ENCODE assay signal across 1 cellular context in the genomic region with DNA sequence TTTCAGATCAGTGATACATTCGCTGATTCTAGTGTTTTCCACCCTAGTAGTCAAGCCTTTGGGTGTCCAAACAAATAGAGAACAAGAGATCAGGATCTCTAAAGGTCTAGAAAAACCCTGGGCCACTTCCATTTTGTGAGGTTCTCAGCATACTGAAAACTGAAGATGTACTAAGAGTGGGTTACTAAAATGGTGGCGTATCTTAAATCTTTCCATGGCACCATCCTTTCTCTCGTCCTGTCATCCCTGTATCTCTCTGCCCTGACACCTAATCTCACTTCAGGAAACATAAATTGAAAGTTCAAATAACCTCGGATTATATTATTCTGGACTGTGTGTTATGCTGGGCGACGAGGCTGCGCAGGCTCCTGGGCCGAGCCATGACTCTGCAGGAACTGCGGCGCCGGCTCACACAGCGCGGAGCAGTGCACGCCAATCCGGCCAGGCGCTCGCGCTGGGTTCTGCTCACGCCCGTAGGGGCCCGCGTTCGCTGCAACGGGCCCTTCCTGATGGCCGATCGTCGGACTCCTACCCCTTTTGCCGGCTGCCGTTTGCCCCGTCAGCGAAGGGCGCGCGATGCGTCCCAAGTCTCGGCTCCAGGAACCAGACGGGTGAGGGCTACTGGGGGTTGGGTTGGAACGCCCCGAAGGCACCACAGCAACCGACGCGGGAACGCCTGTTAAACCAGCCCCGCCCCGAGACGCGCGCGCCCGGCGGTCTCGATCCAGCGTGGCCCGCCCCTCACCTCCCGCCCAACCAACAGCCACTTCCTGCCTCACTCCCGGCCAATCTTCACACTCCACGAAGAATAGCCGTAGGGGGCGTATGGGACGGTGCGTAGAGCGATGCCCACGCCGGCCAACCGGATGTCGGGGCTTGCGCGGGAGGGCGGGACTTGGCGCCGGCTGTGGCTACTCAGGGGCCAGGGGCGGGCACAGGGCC.
A peak's percentile ranks its signal among the peaks of the same experiment; 100 is the strongest.
TF ChIP-seq lines count a peak whose summit lies in the region.

No MANE protein-coding gene starts in this region.

TF ChIP-seq in K562, 482 proteins besides CTCF, POLR2A, EP300 and RAD21 (continued from another document and continues in another):
- TF ChIP-seq MITF (IDR thresholded peaks at IDR 0.05) (no peak), CBX5 (IDR thresholded peaks at IDR 0.05; ENCODE audit: borderline replicate concordance, low read depth) (no peak), SIN3B (IDR thresholded peaks at IDR 0.05; ENCODE audit: low read depth) (no peak), POLR3G (IDR thresholded peaks at IDR 0.05; ENCODE audit: extremely low read depth, insufficient read length, insufficient replicate concordance) (no peak), SAFB (IDR thresholded peaks at IDR 0.05; ENCODE audit: borderline replicate concordance, low read depth, low read length) (no peak), ARNT (IDR thresholded peaks at IDR 0.05) (no peak), HEY1 (CRISPR knock-in tag; IDR thresholded peaks at IDR 0.05; ENCODE audit: borderline replicate concordance) (no peak), DDX20 (tag; IDR thresholded peaks at IDR 0.05; ENCODE audit: low read depth) (no peak), ZNF717 (CRISPR knock-in tag; IDR thresholded peaks at IDR 0.05) (no peak), PYGO2 (tag; IDR thresholded peaks at IDR 0.05) (no peak), CCNT2 (IDR thresholded peaks at IDR 0.05; ENCODE audit: borderline replicate concordance, extremely low read depth, insufficient read length, low read depth, low read length) (no peak), ZNF518B (CRISPR knock-in tag; IDR thresholded peaks at IDR 0.05) (no peak), ZNF174 (CRISPR knock-in tag; IDR thresholded peaks at IDR 0.05) (no peak), HDAC3 (IDR thresholded peaks at IDR 0.05; ENCODE audit: borderline replicate concordance, partially characterized antibody) (peak; percentile 36), EGR1 (conservative IDR thresholded peaks at IDR 0.05) (no peak), ARID3B (CRISPR knock-in tag; IDR thresholded peaks at IDR 0.05; ENCODE audit: borderline replicate concordance) (no peak), ZNF143 (CRISPR knock-in tag; IDR thresholded peaks at IDR 0.05) (no peak), SMAD2 (IDR thresholded peaks at IDR 0.05; ENCODE audit: low read depth, low read length) (no peak), FOXJ2 (tag; IDR thresholded peaks at IDR 0.05) (no peak), ZNF76 (CRISPR knock-in tag; IDR thresholded peaks at IDR 0.05; ENCODE audit: borderline replicate concordance) (peak; percentile 31; the same call in 1 of the 2 replicates), GMEB1 (CRISPR knock-in tag; IDR thresholded peaks at IDR 0.05) (peak; percentile 36; the same call in 1 of the 2 replicates), ILK (tag; IDR thresholded peaks at IDR 0.05; ENCODE audit: borderline replicate concordance, low read depth) (no peak), TCF3 (CRISPR knock-in tag; IDR thresholded peaks at IDR 0.05) (no peak), PREB (CRISPR knock-in tag; IDR thresholded peaks at IDR 0.05) (no peak), ZBTB5 (IDR thresholded peaks at IDR 0.05) (no peak), ZBTB8A (IDR thresholded peaks at IDR 0.05; ENCODE audit: partially characterized antibody) (no peak), POU5F1 (IDR thresholded peaks at IDR 0.05; ENCODE audit: borderline replicate concordance, low read depth, low read length, partially characterized antibody) (no peak), CREBBP (IDR thresholded peaks at IDR 0.05; ENCODE audit: low read depth, low read length) (no peak), TARDBP (IDR thresholded peaks at IDR 0.05) (no peak)
- TF ChIP-seq, protein P1, sequence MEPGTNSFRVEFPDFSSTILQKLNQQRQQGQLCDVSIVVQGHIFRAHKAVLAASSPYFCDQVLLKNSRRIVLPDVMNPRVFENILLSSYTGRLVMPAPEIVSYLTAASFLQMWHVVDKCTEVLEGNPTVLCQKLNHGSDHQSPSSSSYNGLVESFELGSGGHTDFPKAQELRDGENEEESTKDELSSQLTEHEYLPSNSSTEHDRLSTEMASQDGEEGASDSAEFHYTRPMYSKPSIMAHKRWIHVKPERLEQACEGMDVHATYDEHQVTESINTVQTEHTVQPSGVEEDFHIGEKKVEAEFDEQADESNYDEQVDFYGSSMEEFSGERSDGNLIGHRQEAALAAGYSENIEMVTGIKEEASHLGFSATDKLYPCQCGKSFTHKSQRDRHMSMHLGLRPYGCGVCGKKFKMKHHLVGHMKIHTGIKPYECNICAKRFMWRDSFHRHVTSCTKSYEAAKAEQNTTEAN (CRISPR knock-in tag; IDR thresholded peaks at IDR 0.05): no peak; the same call in 1 of the 2 replicates
- TF ChIP-seq, protein P2, sequence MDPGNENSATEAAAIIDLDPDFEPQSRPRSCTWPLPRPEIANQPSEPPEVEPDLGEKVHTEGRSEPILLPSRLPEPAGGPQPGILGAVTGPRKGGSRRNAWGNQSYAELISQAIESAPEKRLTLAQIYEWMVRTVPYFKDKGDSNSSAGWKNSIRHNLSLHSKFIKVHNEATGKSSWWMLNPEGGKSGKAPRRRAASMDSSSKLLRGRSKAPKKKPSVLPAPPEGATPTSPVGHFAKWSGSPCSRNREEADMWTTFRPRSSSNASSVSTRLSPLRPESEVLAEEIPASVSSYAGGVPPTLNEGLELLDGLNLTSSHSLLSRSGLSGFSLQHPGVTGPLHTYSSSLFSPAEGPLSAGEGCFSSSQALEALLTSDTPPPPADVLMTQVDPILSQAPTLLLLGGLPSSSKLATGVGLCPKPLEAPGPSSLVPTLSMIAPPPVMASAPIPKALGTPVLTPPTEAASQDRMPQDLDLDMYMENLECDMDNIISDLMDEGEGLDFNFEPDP (CRISPR knock-in tag; IDR thresholded peaks at IDR 0.05): no peak
- TF ChIP-seq, protein P3, sequence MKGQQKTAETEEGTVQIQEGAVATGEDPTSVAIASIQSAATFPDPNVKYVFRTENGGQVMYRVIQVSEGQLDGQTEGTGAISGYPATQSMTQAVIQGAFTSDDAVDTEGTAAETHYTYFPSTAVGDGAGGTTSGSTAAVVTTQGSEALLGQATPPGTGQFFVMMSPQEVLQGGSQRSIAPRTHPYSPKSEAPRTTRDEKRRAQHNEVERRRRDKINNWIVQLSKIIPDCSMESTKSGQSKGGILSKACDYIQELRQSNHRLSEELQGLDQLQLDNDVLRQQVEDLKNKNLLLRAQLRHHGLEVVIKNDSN (CRISPR knock-in tag; IDR thresholded peaks at IDR 0.05): no peak
- TF ChIP-seq, protein P4, sequence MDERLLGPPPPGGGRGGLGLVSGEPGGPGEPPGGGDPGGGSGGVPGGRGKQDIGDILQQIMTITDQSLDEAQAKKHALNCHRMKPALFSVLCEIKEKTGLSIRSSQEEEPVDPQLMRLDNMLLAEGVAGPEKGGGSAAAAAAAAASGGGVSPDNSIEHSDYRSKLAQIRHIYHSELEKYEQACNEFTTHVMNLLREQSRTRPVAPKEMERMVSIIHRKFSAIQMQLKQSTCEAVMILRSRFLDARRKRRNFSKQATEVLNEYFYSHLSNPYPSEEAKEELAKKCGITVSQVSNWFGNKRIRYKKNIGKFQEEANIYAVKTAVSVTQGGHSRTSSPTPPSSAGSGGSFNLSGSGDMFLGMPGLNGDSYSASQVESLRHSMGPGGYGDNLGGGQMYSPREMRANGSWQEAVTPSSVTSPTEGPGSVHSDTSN (CRISPR knock-in tag; IDR thresholded peaks at IDR 0.05; ENCODE audit: low read depth): peak; percentile 90
- TF ChIP-seq, protein P4 (tag; conservative IDR thresholded peaks at IDR 0.05; ENCODE audit: low read depth): peak; percentile 96
- TF ChIP-seq, protein P5, sequence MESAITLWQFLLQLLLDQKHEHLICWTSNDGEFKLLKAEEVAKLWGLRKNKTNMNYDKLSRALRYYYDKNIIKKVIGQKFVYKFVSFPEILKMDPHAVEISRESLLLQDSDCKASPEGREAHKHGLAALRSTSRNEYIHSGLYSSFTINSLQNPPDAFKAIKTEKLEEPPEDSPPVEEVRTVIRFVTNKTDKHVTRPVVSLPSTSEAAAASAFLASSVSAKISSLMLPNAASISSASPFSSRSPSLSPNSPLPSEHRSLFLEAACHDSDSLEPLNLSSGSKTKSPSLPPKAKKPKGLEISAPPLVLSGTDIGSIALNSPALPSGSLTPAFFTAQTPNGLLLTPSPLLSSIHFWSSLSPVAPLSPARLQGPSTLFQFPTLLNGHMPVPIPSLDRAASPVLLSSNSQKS (CRISPR knock-in tag; IDR thresholded peaks at IDR 0.05): no peak
